In the genomic region with DNA sequence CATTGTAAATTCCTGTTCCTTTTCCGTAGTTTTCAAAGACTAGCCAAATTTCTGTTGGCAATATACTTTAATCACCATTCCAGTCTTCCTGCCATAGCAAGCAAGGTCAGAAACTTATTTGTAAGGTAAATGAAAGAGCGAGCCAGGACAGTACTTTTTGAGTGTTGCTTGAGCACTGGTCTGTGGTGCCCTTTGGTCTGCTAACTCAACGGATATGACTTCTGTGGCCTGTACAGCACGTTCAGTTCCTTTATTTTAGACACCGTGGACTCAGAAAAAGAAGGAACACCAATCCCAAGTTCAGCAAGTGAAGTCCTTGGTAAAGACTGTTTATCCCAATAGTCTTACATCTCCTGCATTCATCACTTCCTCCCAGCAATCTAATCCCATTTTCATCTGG, we compare ENCODE assay signal across 21 cellular contexts.
"Had no signal": no experiment of that assay in that cellular context is flagged by ENCODE, and none has a peak within 500 bp of the region (broad histone marks: within the 10 kb centered on the region; RNA-seq: fewer than 3 reads in every experiment).

No MANE protein-coding gene starts in this region.

- H3K36me3 Mint-ChIP-seq: natural killer cell treated with Interleukin-12 subunit alpha and Interleukin-12 subunit beta and Interleukin-15 and Interleukin-18, amount 100 ng/mL, for 72 hours had no signal

- H3K4me1 ChIP-seq: breast epithelium had no signal

- H3K27ac Mint-ChIP-seq: activated CD4-positive, alpha-beta memory T cell treated with anti-CD3 and anti-CD28 coated beads for 36 hours; activated CD4-positive, alpha-beta T cell treated with anti-CD3 and anti-CD28 coated beads for 36 hours; activated naive CD8-positive, alpha-beta T cell treated with anti-CD3 and anti-CD28 coated beads, Interleukin-2, amount 10 ng/mL, durations not matched to agents 7 days and 5 days; activated T-helper 1 cell treated with anti-CD3 and anti-CD28 coated beads, Interleukin-12 subunit alpha, Interleukin-12 subunit beta, Interleukin-2, Interleukin-4 antibody, amounts not matched to agents 30 ng/mL and 10 ng/mL and 1 ng/mL, durations not matched to agents 14 hours and 24 hours and 36 hours; natural killer cell treated with Interleukin-12 subunit alpha and Interleukin-12 subunit beta and Interleukin-15 and Interleukin-18, amount 100 ng/mL, for 72 hours; type B pancreatic cell had no signal

- H3K4me3 ChIP-seq: breast epithelium, gastroesophageal sphincter, heart right ventricle had no signal

- DNase-seq: activated CD4-positive, alpha-beta memory T cell treated with anti-CD3 and anti-CD28 coated beads for 36 hours; activated CD4-positive, alpha-beta T cell treated with anti-CD3 and anti-CD28 coated beads for 36 hours; activated naive CD8-positive, alpha-beta T cell treated with anti-CD3 and anti-CD28 coated beads, Interleukin-2, amount 10 ng/mL, durations not matched to agents 7 days and 5 days; activated T-cell treated with anti-CD3 and anti-CD28 coated beads for 4 hours; amygdala; effector CD4-positive, alpha-beta T cell; heart right ventricle; mesenchymal stem cell; posterior cingulate gyrus; retina; stimulated activated CD4-positive, alpha-beta T cell treated with anti-CD3 and anti-CD28 coated beads, Interleukin-2, amount 100 ng/mL, for 24 hours; stimulated activated naive CD8-positive, alpha-beta T cell treated with anti-CD3 and anti-CD28 coated beads, Interleukin-15, Interleukin-2, amounts not matched to agents 100 U/mL and 50 U/mL, for 24 hours; substantia nigra; SW 1271; T-helper 2 cell had no signal

- H3K9me3 Mint-ChIP-seq: activated CD4-positive, alpha-beta memory T cell treated with anti-CD3 and anti-CD28 coated beads for 36 hours; activated naive CD8-positive, alpha-beta T cell treated with anti-CD3 and anti-CD28 coated beads, Interleukin-2, amount 10 ng/mL, durations not matched to agents 7 days and 5 days; activated T-helper 1 cell treated with anti-CD3 and anti-CD28 coated beads, Interleukin-12 subunit alpha, Interleukin-12 subunit beta, Interleukin-2, Interleukin-4 antibody, amounts not matched to agents 30 ng/mL and 10 ng/mL and 1 ng/mL, durations not matched to agents 14 hours and 24 hours and 36 hours; natural killer cell treated with Interleukin-12 subunit alpha and Interleukin-12 subunit beta and Interleukin-15 and Interleukin-18, amount 100 ng/mL, for 72 hours; type B pancreatic cell had no signal

- H3K4me1 Mint-ChIP-seq: activated CD4-positive, alpha-beta T cell treated with anti-CD3 and anti-CD28 coated beads for 36 hours; activated naive CD8-positive, alpha-beta T cell treated with anti-CD3 and anti-CD28 coated beads, Interleukin-2, amount 10 ng/mL, durations not matched to agents 7 days and 5 days had no signal

- H3K4me3 Mint-ChIP-seq: activated CD4-positive, alpha-beta memory T cell treated with anti-CD3 and anti-CD28 coated beads for 36 hours; activated CD4-positive, alpha-beta T cell treated with anti-CD3 and anti-CD28 coated beads for 36 hours; activated naive CD8-positive, alpha-beta T cell treated with anti-CD3 and anti-CD28 coated beads, Interleukin-2, amount 10 ng/mL, durations not matched to agents 7 days and 5 days; activated T-helper 1 cell treated with anti-CD3 and anti-CD28 coated beads, Interleukin-12 subunit alpha, Interleukin-12 subunit beta, Interleukin-2, Interleukin-4 antibody, amounts not matched to agents 30 ng/mL and 10 ng/mL and 1 ng/mL, durations not matched to agents 14 hours and 24 hours and 36 hours; natural killer cell treated with Interleukin-12 subunit alpha and Interleukin-12 subunit beta and Interleukin-15 and Interleukin-18, amount 100 ng/mL, for 72 hours; type B pancreatic cell had no signal

- H3K27me3 ChIP-seq: breast epithelium, gastroesophageal sphincter, heart right ventricle had no signal

- H3K27ac ChIP-seq: breast epithelium had no signal

- H3K27me3 Mint-ChIP-seq: activated CD4-positive, alpha-beta memory T cell treated with anti-CD3 and anti-CD28 coated beads for 36 hours; activated naive CD8-positive, alpha-beta T cell treated with anti-CD3 and anti-CD28 coated beads, Interleukin-2, amount 10 ng/mL, durations not matched to agents 7 days and 5 days; type B pancreatic cell had no signal

- ATAC-seq: activated CD4-positive, alpha-beta T cell treated with anti-CD3 and anti-CD28 coated beads for 36 hours; esophagus mucosa; gastroesophageal sphincter; natural killer cell treated with Interleukin-12 subunit alpha and Interleukin-12 subunit beta and Interleukin-15 and Interleukin-18, amount 100 ng/mL, for 72 hours; stimulated activated naive CD8-positive, alpha-beta T cell treated with anti-CD3 and anti-CD28 coated beads, Interleukin-15, Interleukin-2, amounts not matched to agents 100 U/mL and 50 U/mL, for 24 hours had no signal

- H3K36me3 ChIP-seq: breast epithelium had no signal

- H3K9me3 ChIP-seq: breast epithelium, gastroesophageal sphincter, heart right ventricle had no signal
